1 cellular context compared by ENCODE assay signal in the genomic region with DNA sequence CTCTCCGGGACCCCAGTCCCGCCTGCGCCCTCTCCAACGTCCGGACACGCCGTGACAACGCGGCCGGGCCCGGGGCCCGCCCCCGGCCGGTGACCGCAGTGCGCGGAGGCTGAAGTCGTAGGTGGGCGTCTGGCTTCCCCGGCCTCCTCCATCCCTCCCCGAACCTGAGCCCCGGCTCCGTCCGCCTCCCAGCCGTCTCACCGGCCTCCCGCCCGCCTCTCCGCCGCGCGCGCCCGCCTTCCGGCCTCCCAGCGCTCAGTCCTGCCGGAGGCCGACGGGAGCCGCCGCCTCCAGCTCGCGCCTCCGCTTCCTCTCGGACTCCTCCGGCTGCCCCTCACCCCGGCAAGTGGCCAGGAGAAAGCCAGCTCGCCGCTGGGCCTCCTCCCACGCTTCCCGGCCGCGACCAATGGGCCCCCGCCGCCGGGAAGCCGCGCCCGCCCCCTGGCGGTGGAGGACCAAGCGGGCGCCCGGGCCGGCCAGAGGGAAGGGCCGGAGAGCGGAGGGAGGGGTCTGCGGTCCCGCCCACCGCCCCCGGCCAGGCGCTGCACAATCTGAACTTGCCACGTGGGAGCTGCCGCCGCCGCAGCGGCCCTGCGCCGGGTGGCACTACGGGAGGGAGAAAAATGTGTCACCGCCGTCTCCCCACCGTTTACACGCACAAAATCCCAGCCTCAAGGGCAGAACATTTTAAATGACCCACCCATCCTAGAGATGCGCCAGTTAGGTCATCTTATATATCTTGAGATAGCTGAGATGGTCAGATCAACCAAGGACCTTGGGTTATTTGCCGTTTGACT.
TF ChIP-seq lines count a peak whose summit lies in the region.

A gene with protein sequence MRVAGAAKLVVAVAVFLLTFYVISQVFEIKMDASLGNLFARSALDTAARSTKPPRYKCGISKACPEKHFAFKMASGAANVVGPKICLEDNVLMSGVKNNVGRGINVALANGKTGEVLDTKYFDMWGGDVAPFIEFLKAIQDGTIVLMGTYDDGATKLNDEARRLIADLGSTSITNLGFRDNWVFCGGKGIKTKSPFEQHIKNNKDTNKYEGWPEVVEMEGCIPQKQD (minus strand): TSS at position 348 of the 797 bp plus-strand sequence. CDS start 13,339 bp downstream, outside the sequence.

TF ChIP-seq in K562, 482 proteins besides CTCF, POLR2A, EP300 and RAD21 (continued from another document and continues in another):
- no peak for TF ChIP-seq CHCHD3 (CRISPR knock-in tag; IDR thresholded peaks at IDR 0.05)
- 0 out of 2 replicates have a peak, but pooled peaks have one; percentile 42 for TF ChIP-seq ZSCAN29 (IDR thresholded peaks at IDR 0.05)
- TF ChIP-seq NFIC (IDR thresholded peaks at IDR 0.05) = peak; percentile 90
- 0 out of 2 replicates have a peak, but pooled peaks have one; percentile 33 for TF ChIP-seq RFX5 (IDR thresholded peaks at IDR 0.05; ENCODE audit: low read depth, low read length)
- TF ChIP-seq, protein P1, sequence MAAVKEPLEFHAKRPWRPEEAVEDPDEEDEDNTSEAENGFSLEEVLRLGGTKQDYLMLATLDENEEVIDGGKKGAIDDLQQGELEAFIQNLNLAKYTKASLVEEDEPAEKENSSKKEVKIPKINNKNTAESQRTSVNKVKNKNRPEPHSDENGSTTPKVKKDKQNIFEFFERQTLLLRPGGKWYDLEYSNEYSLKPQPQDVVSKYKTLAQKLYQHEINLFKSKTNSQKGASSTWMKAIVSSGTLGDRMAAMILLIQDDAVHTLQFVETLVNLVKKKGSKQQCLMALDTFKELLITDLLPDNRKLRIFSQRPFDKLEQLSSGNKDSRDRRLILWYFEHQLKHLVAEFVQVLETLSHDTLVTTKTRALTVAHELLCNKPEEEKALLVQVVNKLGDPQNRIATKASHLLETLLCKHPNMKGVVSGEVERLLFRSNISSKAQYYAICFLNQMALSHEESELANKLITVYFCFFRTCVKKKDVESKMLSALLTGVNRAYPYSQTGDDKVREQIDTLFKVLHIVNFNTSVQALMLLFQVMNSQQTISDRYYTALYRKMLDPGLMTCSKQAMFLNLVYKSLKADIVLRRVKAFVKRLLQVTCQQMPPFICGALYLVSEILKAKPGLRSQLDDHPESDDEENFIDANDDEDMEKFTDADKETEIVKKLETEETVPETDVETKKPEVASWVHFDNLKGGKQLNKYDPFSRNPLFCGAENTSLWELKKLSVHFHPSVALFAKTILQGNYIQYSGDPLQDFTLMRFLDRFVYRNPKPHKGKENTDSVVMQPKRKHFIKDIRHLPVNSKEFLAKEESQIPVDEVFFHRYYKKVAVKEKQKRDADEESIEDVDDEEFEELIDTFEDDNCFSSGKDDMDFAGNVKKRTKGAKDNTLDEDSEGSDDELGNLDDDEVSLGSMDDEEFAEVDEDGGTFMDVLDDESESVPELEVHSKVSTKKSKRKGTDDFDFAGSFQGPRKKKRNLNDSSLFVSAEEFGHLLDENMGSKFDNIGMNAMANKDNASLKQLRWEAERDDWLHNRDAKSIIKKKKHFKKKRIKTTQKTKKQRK (IDR thresholded peaks at IDR 0.05; ENCODE audit: borderline replicate concordance, low read depth, low read length) = 0 out of 2 replicates have a peak, but pooled peaks have one; percentile 11
- no peak for TF ChIP-seq CCAR2 (IDR thresholded peaks at IDR 0.05; ENCODE audit: low read depth, low read length)
- TF ChIP-seq ZBTB17 (CRISPR knock-in tag; IDR thresholded peaks at IDR 0.05) = no peak; the same call in 1 of the 2 replicates
- no peak for TF ChIP-seq NR2C2 (CRISPR knock-in tag; IDR thresholded peaks at IDR 0.05)
- TF ChIP-seq NR2C2 (tag; IDR thresholded peaks at IDR 0.05) = peak; percentile 75
- TF ChIP-seq BMI1 (IDR thresholded peaks at IDR 0.05; ENCODE audit: low read length) = peak; percentile 33; the same call in 1 of the 2 replicates
- peak in 1 of 2 experiments; percentile 93; a peak in 2 of 4 replicates for TF ChIP-seq HDAC1 (IDR thresholded peaks at IDR 0.05)
- peak; percentile 99 for TF ChIP-seq RB1 (IDR thresholded peaks at IDR 0.05; ENCODE audit: low read depth)
- TF ChIP-seq KLF13 (tag; IDR thresholded peaks at IDR 0.05; ENCODE audit: borderline replicate concordance, low read depth) = peak; percentile 95
- TF ChIP-seq, protein P2, sequence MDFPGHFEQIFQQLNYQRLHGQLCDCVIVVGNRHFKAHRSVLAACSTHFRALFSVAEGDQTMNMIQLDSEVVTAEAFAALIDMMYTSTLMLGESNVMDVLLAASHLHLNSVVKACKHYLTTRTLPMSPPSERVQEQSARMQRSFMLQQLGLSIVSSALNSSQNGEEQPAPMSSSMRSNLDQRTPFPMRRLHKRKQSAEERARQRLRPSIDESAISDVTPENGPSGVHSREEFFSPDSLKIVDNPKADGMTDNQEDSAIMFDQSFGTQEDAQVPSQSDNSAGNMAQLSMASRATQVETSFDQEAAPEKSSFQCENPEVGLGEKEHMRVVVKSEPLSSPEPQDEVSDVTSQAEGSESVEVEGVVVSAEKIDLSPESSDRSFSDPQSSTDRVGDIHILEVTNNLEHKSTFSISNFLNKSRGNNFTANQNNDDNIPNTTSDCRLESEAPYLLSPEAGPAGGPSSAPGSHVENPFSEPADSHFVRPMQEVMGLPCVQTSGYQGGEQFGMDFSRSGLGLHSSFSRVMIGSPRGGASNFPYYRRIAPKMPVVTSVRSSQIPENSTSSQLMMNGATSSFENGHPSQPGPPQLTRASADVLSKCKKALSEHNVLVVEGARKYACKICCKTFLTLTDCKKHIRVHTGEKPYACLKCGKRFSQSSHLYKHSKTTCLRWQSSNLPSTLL (IDR thresholded peaks at IDR 0.05) = no peak
- TF ChIP-seq STAT5A (IDR thresholded peaks at IDR 0.05; ENCODE audit: borderline replicate concordance, low read length) = no peak
- peak; percentile 29 for TF ChIP-seq CHD1 (IDR thresholded peaks at IDR 0.05; ENCODE audit: low read length)
- TF ChIP-seq, protein P3, sequence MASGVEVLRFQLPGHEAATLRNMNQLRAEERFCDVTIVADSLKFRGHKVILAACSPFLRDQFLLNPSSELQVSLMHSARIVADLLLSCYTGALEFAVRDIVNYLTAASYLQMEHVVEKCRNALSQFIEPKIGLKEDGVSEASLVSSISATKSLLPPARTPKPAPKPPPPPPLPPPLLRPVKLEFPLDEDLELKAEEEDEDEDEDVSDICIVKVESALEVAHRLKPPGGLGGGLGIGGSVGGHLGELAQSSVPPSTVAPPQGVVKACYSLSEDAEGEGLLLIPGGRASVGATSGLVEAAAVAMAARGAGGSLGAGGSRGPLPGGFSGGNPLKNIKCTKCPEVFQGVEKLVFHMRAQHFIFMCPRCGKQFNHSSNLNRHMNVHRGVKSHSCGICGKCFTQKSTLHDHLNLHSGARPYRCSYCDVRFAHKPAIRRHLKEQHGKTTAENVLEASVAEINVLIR (CRISPR knock-in tag; IDR thresholded peaks at IDR 0.05) = peak; percentile 28; the same call in 1 of the 2 replicates
- peak; percentile 99 for TF ChIP-seq CCNT2 (IDR thresholded peaks at IDR 0.05; ENCODE audit: borderline replicate concordance, extremely low read depth, insufficient read length, low read depth, low read length)
- TF ChIP-seq ZNF224 (CRISPR knock-in tag; IDR thresholded peaks at IDR 0.05) = 0 out of 2 replicates have a peak, but pooled peaks have one; percentile 52
- peak; percentile 81 for TF ChIP-seq PRPF4 (IDR thresholded peaks at IDR 0.05; ENCODE audit: insufficient read depth, low read depth, low read length, poor library complexity, severe bottlenecking)
- no peak for TF ChIP-seq POLR3A (IDR thresholded peaks at IDR 0.05; ENCODE audit: borderline replicate concordance, extremely low read depth, insufficient read depth, insufficient read length)
- 0 out of 2 replicates have a peak, but pooled peaks have one; percentile 23 for TF ChIP-seq PTRF (tag; IDR thresholded peaks at IDR 0.05)
- no peak for TF ChIP-seq ASH1L (IDR thresholded peaks at IDR 0.05; ENCODE audit: borderline replicate concordance, low read depth, partially characterized antibody)
- TF ChIP-seq, protein P4, sequence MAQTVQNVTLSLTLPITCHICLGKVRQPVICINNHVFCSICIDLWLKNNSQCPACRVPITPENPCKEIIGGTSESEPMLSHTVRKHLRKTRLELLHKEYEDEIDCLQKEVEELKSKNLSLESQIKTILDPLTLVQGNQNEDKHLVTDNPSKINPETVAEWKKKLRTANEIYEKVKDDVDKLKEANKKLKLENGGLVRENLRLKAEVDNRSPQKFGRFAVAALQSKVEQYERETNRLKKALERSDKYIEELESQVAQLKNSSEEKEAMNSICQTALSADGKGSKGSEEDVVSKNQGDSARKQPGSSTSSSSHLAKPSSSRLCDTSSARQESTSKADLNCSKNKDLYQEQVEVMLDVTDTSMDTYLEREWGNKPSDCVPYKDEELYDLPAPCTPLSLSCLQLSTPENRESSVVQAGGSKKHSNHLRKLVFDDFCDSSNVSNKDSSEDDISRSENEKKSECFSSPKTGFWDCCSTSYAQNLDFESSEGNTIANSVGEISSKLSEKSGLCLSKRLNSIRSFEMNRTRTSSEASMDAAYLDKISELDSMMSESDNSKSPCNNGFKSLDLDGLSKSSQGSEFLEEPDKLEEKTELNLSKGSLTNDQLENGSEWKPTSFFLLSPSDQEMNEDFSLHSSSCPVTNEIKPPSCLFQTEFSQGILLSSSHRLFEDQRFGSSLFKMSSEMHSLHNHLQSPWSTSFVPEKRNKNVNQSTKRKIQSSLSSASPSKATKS (CRISPR knock-in tag; IDR thresholded peaks at IDR 0.05) = no peak
- peak; percentile 94 for TF ChIP-seq SMAD4 (CRISPR knock-in tag; conservative IDR thresholded peaks at IDR 0.05)
- TF ChIP-seq ILF3 (IDR thresholded peaks at IDR 0.05; ENCODE audit: borderline replicate concordance) = peak; percentile 73; the same call in 1 of the 2 replicates
- no peak for TF ChIP-seq SRSF7 (optimal IDR thresholded peaks at IDR 0.05; ENCODE audit: low read depth, low read length)
- TF ChIP-seq, protein P5, sequence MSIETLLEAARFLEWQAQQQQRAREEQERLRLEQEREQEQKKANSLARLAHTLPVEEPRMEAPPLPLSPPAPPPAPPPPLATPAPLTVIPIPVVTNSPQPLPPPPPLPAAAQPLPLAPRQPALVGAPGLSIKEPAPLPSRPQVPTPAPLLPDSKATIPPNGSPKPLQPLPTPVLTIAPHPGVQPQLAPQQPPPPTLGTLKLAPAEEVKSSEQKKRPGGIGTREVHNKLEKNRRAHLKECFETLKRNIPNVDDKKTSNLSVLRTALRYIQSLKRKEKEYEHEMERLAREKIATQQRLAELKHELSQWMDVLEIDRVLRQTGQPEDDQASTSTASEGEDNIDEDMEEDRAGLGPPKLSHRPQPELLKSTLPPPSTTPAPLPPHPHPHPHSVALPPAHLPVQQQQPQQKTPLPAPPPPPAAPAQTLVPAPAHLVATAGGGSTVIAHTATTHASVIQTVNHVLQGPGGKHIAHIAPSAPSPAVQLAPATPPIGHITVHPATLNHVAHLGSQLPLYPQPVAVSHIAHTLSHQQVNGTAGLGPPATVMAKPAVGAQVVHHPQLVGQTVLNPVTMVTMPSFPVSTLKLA (conservative IDR thresholded peaks at IDR 0.05) = peak; percentile 96 to 98
- TF ChIP-seq PML (IDR thresholded peaks at IDR 0.05; ENCODE audit: low read length) = peak; percentile 82
- TF ChIP-seq, protein P6, sequence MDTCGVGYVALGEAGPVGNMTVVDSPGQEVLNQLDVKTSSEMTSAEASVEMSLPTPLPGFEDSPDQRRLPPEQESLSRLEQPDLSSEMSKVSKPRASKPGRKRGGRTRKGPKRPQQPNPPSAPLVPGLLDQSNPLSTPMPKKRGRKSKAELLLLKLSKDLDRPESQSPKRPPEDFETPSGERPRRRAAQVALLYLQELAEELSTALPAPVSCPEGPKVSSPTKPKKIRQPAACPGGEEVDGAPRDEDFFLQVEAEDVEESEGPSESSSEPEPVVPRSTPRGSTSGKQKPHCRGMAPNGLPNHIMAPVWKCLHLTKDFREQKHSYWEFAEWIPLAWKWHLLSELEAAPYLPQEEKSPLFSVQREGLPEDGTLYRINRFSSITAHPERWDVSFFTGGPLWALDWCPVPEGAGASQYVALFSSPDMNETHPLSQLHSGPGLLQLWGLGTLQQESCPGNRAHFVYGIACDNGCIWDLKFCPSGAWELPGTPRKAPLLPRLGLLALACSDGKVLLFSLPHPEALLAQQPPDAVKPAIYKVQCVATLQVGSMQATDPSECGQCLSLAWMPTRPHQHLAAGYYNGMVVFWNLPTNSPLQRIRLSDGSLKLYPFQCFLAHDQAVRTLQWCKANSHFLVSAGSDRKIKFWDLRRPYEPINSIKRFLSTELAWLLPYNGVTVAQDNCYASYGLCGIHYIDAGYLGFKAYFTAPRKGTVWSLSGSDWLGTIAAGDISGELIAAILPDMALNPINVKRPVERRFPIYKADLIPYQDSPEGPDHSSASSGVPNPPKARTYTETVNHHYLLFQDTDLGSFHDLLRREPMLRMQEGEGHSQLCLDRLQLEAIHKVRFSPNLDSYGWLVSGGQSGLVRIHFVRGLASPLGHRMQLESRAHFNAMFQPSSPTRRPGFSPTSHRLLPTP (IDR thresholded peaks at IDR 0.05; ENCODE audit: borderline replicate concordance, extremely low read depth, insufficient read length) = no peak
- peak; percentile 85 for TF ChIP-seq SOX6 (IDR thresholded peaks at IDR 0.05)
- no peak for TF ChIP-seq NFIX (CRISPR knock-in tag; IDR thresholded peaks at IDR 0.05; ENCODE audit: low read depth)
- TF ChIP-seq, protein P7, sequence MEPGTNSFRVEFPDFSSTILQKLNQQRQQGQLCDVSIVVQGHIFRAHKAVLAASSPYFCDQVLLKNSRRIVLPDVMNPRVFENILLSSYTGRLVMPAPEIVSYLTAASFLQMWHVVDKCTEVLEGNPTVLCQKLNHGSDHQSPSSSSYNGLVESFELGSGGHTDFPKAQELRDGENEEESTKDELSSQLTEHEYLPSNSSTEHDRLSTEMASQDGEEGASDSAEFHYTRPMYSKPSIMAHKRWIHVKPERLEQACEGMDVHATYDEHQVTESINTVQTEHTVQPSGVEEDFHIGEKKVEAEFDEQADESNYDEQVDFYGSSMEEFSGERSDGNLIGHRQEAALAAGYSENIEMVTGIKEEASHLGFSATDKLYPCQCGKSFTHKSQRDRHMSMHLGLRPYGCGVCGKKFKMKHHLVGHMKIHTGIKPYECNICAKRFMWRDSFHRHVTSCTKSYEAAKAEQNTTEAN (CRISPR knock-in tag; IDR thresholded peaks at IDR 0.05) = peak; percentile 91
- peak; percentile 59; the same call in 1 of the 2 replicates for TF ChIP-seq HDAC8 (tag; IDR thresholded peaks at IDR 0.05)
- peak; percentile 56; the same call in 1 of the 2 replicates for TF ChIP-seq CBFB (CRISPR knock-in tag; IDR thresholded peaks at IDR 0.05)
- peak; percentile 92 for TF ChIP-seq POLR2H (tag; IDR thresholded peaks at IDR 0.05; ENCODE audit: low read depth)
- 0 out of 2 replicates have a peak, but pooled peaks have one; percentile 7 for TF ChIP-seq TAF7 (tag; IDR thresholded peaks at IDR 0.05)
- no peak for TF ChIP-seq ZNF699 (CRISPR knock-in tag; IDR thresholded peaks at IDR 0.05; ENCODE audit: insufficient replicate concordance)
- TF ChIP-seq PHF21A (IDR thresholded peaks at IDR 0.05; ENCODE audit: borderline replicate concordance, low read depth) = peak; percentile 67; the same call in 1 of the 2 replicates
- TF ChIP-seq, protein P8, sequence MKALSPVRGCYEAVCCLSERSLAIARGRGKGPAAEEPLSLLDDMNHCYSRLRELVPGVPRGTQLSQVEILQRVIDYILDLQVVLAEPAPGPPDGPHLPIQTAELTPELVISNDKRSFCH (CRISPR knock-in tag; IDR thresholded peaks at IDR 0.05) = no peak
- TF ChIP-seq, protein P8 (tag; IDR thresholded peaks at IDR 0.05) = peak; percentile 76; the same call in 1 of the 2 replicates
- TF ChIP-seq ZFP36 (IDR thresholded peaks at IDR 0.05; ENCODE audit: low read depth, low read length, partially characterized antibody) = peak; percentile 27
